Comparison of ENCODE assay signal across 12 cellular contexts in genomic region chr4:993111-994029, GRCh38. TPM values are rescaled to one million over a fixed set of nuclear protein-coding genes. Genes with fewer than 3 reads are reported as not detected.
A peak's percentile ranks its signal among the peaks of the same experiment; 100 is the strongest.
DNase-seq lines count a peak whose midpoint lies in the region; ATAC-seq and TF ChIP-seq lines count a peak whose summit lies in the region.
"Had no signal": no experiment of that assay in that cellular context is flagged by ENCODE, and none has a peak within 500 bp of the region (broad histone marks: within the 10 kb centered on the region; RNA-seq: fewer than 3 reads in every experiment).

Gene SLC26A1 (minus strand): TSS chr4:993404. CDS start chr4:991703, 1,701 bp downstream.

- peak; percentile 13; the same call in 1 of the 2 replicates for TF ChIP-seq CTCF in WERI-Rb-1 (IDR thresholded peaks at IDR 0.05; ENCODE audit: low read depth, low read length)
- peak in 1 of 4 donors; percentile 8 for TF ChIP-seq CTCF in right lobe of liver (IDR thresholded peaks at IDR 0.05)
- TF ChIP-seq CTCF in suprapubic skin (IDR thresholded peaks at IDR 0.05), result no peak

- TF ChIP-seq EP300 in suprapubic skin (IDR thresholded peaks at IDR 0.05), result no peak

- DNase-seq in NCI-H2227 (lab: John Stamatoyannopoulos, UW; ENCODE audit: unreplicated experiment) (peak; percentile 17), NCI-H2227 treated with DMSO at 0.1 percent for 48 hours (lab: John Stamatoyannopoulos, UW) (no peak), WERI-Rb-1 (peak; percentile 65), right lobe of liver (peak; percentile 83 to 93 (median 89)), suprapubic skin (ENCODE audit: low spot score in 2 of 2) (no peak), nucleus accumbens (lab: John Stamatoyannopoulos, UW) (no peak), dedifferentiated amniotic fluid mesenchymal stem cell (ENCODE audit: extremely low spot score) (no peak), NCI-H1092 (lab: John Stamatoyannopoulos, UW) (no peak)
- DNase-seq: aorta; DMS79 treated with DMSO at 0.1 percent for 48 hours; stimulated activated naive CD4-positive, alpha-beta T cell had no signal

- H3K9me3 ChIP-seq in WERI-Rb-1 (ENCODE audit: severe bottlenecking), result no peaks in the 10 kb centered on the region
- H3K9me3 ChIP-seq in right lobe of liver, result no peaks in the 10 kb centered on the region
- no peaks in the 10 kb centered on the region for H3K9me3 ChIP-seq in suprapubic skin

- WGBS in right lobe of liver (ENCODE audit: insufficient coverage, low coverage, low lambda C conversion rate, missing lambda C conversion rate), result 13% methylated on average over 7 of the region's 37 CpGs
- WGBS in suprapubic skin, result 90% methylated on average over 17 of the region's 37 CpGs

- TF ChIP-seq POLR2A in right lobe of liver (IDR thresholded peaks at IDR 0.05) (peak; percentile 18), suprapubic skin (IDR thresholded peaks at IDR 0.05) (no peak)

- peaks cover 0 to 16% (median 7%) of the 10 kb centered on the region in 4 donors for H3K4me1 ChIP-seq in right lobe of liver
- peaks cover 23% of the 10 kb centered on the region for H3K4me1 ChIP-seq in suprapubic skin

- no peaks in the 10 kb centered on the region for H3K27me3 ChIP-seq in WERI-Rb-1 (ENCODE audit: insufficient read depth, low read depth, severe bottlenecking)
- H3K27me3 ChIP-seq in right lobe of liver, result no peaks in the 10 kb centered on the region
- peaks cover 31% of the 10 kb centered on the region for H3K27me3 ChIP-seq in suprapubic skin

- H3K27ac ChIP-seq in WERI-Rb-1 (peak within 1 kb of the TSS; percentile 77), right lobe of liver (peak within 1 kb of the TSS; percentile 84 to 97 (median 94)), suprapubic skin (peak within 1 kb of the TSS; percentile 43)

- ATAC-seq in right lobe of liver, result peak; percentile 65 to 72 (median 70)
- ATAC-seq: natural killer cell treated with Interleukin-12 subunit alpha and Interleukin-12 subunit beta and Interleukin-15 and Interleukin-18, amount 100 ng/mL, for 72 hours had no signal

- H3K36me3 ChIP-seq in WERI-Rb-1, result peaks cover 14% of the 10 kb centered on the region
- H3K36me3 ChIP-seq in right lobe of liver, result peaks cover 0 to 17% (median 4%) of the 10 kb centered on the region in 4 donors
- peaks cover 24% of the 10 kb centered on the region for H3K36me3 ChIP-seq in suprapubic skin

- intact Hi-C loops in right lobe of liver (cut with DNase I), result no loop called here

- H3K4me3 ChIP-seq in WERI-Rb-1 (ENCODE audit: low read depth, low read length) (no peak within 1 kb of the TSS), right lobe of liver (peak within 1 kb of the TSS; percentile 43 to 68 (median 66)), suprapubic skin (no peak within 1 kb of the TSS)

RNA-seq across cellular contexts. Expression of gene SLC26A1, which starts in this region (rescaled TPM):
- total RNA-seq in right lobe of liver, result 10 to 100 TPM in 5 of 6 experiments, 1 to 10 TPM in 1; 9.6 to 30.9 (median 23.0) TPM
- total RNA-seq in suprapubic skin, result under 1 TPM in 1 of 4 donors, not detected in 3; 0.30 TPM

Comparison
In these comparisons a context has a peak if more than half of its experiments do, and no peak if none do; other contexts are left out.
1. RNA of gene SLC26A1 (total RNA-seq): 9.6 to 30.9 TPM in right lobe of liver; 0.30 TPM in suprapubic skin; every median in the first group is over 4 times any median in the second.
2. DNase-seq: peak in NCI-H2227 (single experiment), WERI-Rb-1 (single experiment) and right lobe of liver (3 of 3); none in NCI-H2227 treated with DMSO at 0.1 percent for 48 hours (single experiment), suprapubic skin (0 of 2), nucleus accumbens (0 of 56), dedifferentiated amniotic fluid mesenchymal stem cell (single experiment) and NCI-H1092 (single experiment).
3. H3K27ac ChIP-seq: peak in every context shown above with its lines; median percentile 94 in right lobe of liver; 77 in WERI-Rb-1; 43 in suprapubic skin.
4. H3K4me3 ChIP-seq: peak in right lobe of liver (3 of 3); none in WERI-Rb-1 (single experiment) and suprapubic skin (single experiment).